Comparison of ENCODE assay signal across 10 cellular contexts in the genomic region with DNA sequence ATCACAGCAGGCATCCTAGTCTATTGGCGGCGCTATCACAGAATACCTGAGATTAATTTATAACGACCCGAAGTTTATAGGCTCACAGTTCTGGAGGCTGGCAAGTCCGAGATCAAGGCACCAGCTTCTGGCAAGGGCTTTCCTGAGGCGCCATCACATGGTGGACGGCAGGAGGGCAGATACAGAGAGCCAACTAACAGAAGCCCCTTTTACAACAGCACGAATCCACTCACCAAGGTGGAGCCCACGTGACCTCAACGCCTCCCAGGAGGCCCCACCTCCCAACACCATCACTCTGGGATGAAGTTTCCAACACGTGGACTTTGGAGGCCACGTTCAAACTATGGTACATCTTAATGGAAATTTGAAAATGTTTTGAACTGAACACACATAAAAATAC.
DNase-seq lines count a peak whose midpoint lies in the region; ATAC-seq, FAIRE-seq and TF ChIP-seq lines count a peak whose summit lies in the region.
"Had no signal": no experiment of that assay in that cellular context is flagged by ENCODE, and none has a peak within 500 bp of the region (broad histone marks: within the 10 kb centered on the region; RNA-seq: fewer than 3 reads in every experiment).

No MANE protein-coding gene starts in this region.

- H3K27ac ChIP-seq in right cardiac atrium (ENCODE audit: low read length) (no peak overlapping the region), PC-3 (ENCODE audit: low read length) (no peak overlapping the region)
- H3K27ac ChIP-seq: coronary artery had no signal

- POLR2A ChIA-PET in PC-3 (lab: Charles Lee; ENCODE audit: unreplicated experiment): no interaction called here

- ATAC-seq in right cardiac atrium: no peak
- ATAC-seq in left cardiac atrium: no peak
- ATAC-seq in PC-3: no peak
- ATAC-seq in effector memory CD8-positive, alpha-beta T cell (replicated peaks): no peak

- H3K36me3 ChIP-seq in PC-3 (ENCODE audit: low read depth, low read length): no peaks in the 10 kb centered on the region

- no peak overlapping the region for H3K4me3 ChIP-seq in right cardiac atrium (ENCODE audit: low read length)
- H3K4me3 ChIP-seq in PC-3 (ENCODE audit: low read length): no peak overlapping the region
- H3K4me3 ChIP-seq: coronary artery had no signal

- no peaks in the 10 kb centered on the region for H3K27me3 ChIP-seq in right cardiac atrium (ENCODE audit: control insufficient read depth, insufficient read depth)
- no peaks in the 10 kb centered on the region for H3K27me3 ChIP-seq in PC-3 (ENCODE audit: low read length)

- H3K4me1 ChIP-seq in right cardiac atrium (ENCODE audit: control insufficient read depth, insufficient read depth, low read length): no peaks in the 10 kb centered on the region
- H3K4me1 ChIP-seq in PC-3 (ENCODE audit: insufficient read depth, low read length): peaks cover 6% of the 10 kb centered on the region; the same call in 1 of the 2 replicates

- no peak overlapping the region for H3K4me2 ChIP-seq in PC-3 (ENCODE audit: low read length)

- WGBS in right cardiac atrium: 86% methylated on average over 12 of the region's 12 CpGs

- no peaks in the 10 kb centered on the region for H3K9me2 ChIP-seq in PC-3 (replicated peaks; ENCODE audit: low read length)

- H3K9me3 ChIP-seq in right cardiac atrium (ENCODE audit: control insufficient read depth, low read length) (no peaks in the 10 kb centered on the region), PC-3 (ENCODE audit: low read length) (no peaks in the 10 kb centered on the region)

- peak overlapping the region; percentile 58 to 60 for H3K4me3 Mint-ChIP-seq in effector memory CD8-positive, alpha-beta T cell

- H3K79me2 ChIP-seq in PC-3 (ENCODE audit: low read length): no peaks in the 10 kb centered on the region

- peak; percentile 48 for TF ChIP-seq CTCF in PC-3 (conservative IDR thresholded peaks at IDR 0.05; ENCODE audit: low read depth, low read length)

- peak; percentile 78 for FAIRE-seq in urothelium cell line (lab: Jason Lieb, UNC)

- intact Hi-C loops in right cardiac atrium (cut with DNase I): no loop called here
- intact Hi-C loops in left cardiac atrium (cut with DNase I): no loop called here
- intact Hi-C loops in PC-3 (cut with micrococcal nuclease): no loop called here

- no peaks in the 10 kb centered on the region for H3K27me3 Mint-ChIP-seq in effector memory CD8-positive, alpha-beta T cell

- H3K9ac ChIP-seq in PC-3 (ENCODE audit: low read length): no peak overlapping the region

- H3K27ac Mint-ChIP-seq in effector memory CD8-positive, alpha-beta T cell: peak overlapping the region; percentile 72 to 73

- peaks cover 7% of the 10 kb centered on the region for H3K36me3 Mint-ChIP-seq in effector memory CD8-positive, alpha-beta T cell (ENCODE audit: insufficient read depth)

- CTCF ChIA-PET in PC-3 (lab: Charles Lee): no interaction called here

- no peaks in the 10 kb centered on the region for H3F3A ChIP-seq in PC-3 (ENCODE audit: low read length, unreplicated experiment)

- BruUV-seq in PC-3 (replicated peaks; lab: Mats Ljungman, UMichigan): no TSS peak

- no peaks in the 10 kb centered on the region for H3K9me3 Mint-ChIP-seq in effector memory CD8-positive, alpha-beta T cell

- H2AFZ ChIP-seq in PC-3 (ENCODE audit: low read length): no peak overlapping the region

- DNase-seq in right cardiac atrium (peak in 2 of 3 donors; percentile 21 to 42), left cardiac atrium (no peak), PC-3 (peak; percentile 6), urothelium cell line (ENCODE audit: low spot score) (no peak), HPDE6-E6E7 (ENCODE audit: extremely low spot score) (no peak), NCI-H226 (no peak), NCI-H1694 treated with DMSO at 0.1 percent for 48 hours (lab: John Stamatoyannopoulos, UW) (no peak)
- no peak for DNase-seq in effector memory CD8-positive, alpha-beta T cell
- DNase-seq: GDM1 had no signal

- peaks cover 53 to 69% of the 10 kb centered on the region in 2 donors for H3K4me1 Mint-ChIP-seq in effector memory CD8-positive, alpha-beta T cell (ENCODE audit: low read depth in 2 of 2)

- H4K20me1 ChIP-seq in PC-3 (ENCODE audit: low read length): no peaks in the 10 kb centered on the region

Comparison
In these comparisons a context has a peak if more than half of its experiments do, and no peak if none do; other contexts are left out.
1. DNase-seq: peak in right cardiac atrium (2 of 3) and PC-3 (single experiment); none in left cardiac atrium (single experiment), effector memory CD8-positive, alpha-beta T cell (0 of 3), urothelium cell line (single experiment), HPDE6-E6E7 (single experiment), NCI-H226 (single experiment) and NCI-H1694 treated with DMSO at 0.1 percent for 48 hours (single experiment).